25 cellular contexts compared by ENCODE assay signal in genomic region chr3:146757759-146758158, GRCh38.
"Had no signal": no experiment of that assay in that cellular context is flagged by ENCODE, and none has a peak within 500 bp of the region (broad histone marks: within the 10 kb centered on the region; RNA-seq: fewer than 3 reads in every experiment).

No MANE protein-coding gene starts in this region.

- H3K4me1 ChIP-seq: colonic mucosa, esophagus muscularis mucosa, esophagus squamous epithelium, foreskin keratinocyte, gastrocnemius medialis, gastroesophageal sphincter, heart left ventricle, heart right ventricle had no signal

- H3K27ac Mint-ChIP-seq: dendritic cell treated with granulocyte-macrophage colony-stimulating factor and Interleukin-4, amounts not matched to agents 40 ng/mL and 50 ng/mL, for 4 days; effector memory CD8-positive, alpha-beta T cell; endodermal cell had no signal

- H3K4me3 Mint-ChIP-seq: dendritic cell treated with granulocyte-macrophage colony-stimulating factor and Interleukin-4, amounts not matched to agents 40 ng/mL and 50 ng/mL, for 4 days; effector memory CD8-positive, alpha-beta T cell; endodermal cell had no signal

- H3K4me3 ChIP-seq: colonic mucosa, coronary artery, dorsolateral prefrontal cortex, esophagus muscularis mucosa, esophagus squamous epithelium, gastrocnemius medialis, gastroesophageal sphincter, heart left ventricle, heart right ventricle had no signal

- H3K4me1 Mint-ChIP-seq: endodermal cell had no signal

- ATAC-seq: effector memory CD8-positive, alpha-beta T cell; esophagus mucosa; foreskin keratinocyte; gastrocnemius medialis; gastroesophageal sphincter; heart left ventricle; heart right ventricle had no signal

- H3K36me3 ChIP-seq: colonic mucosa, esophagus muscularis mucosa, esophagus squamous epithelium, gastrocnemius medialis, gastroesophageal sphincter, heart left ventricle, heart right ventricle had no signal

- H3K27me3 ChIP-seq: colonic mucosa, dorsolateral prefrontal cortex, esophagus muscularis mucosa, esophagus squamous epithelium, foreskin keratinocyte, gastrocnemius medialis, gastroesophageal sphincter, heart left ventricle, heart right ventricle had no signal

- H3K9me3 Mint-ChIP-seq: endodermal cell had no signal

- H3K27ac ChIP-seq: colonic mucosa, coronary artery, dorsolateral prefrontal cortex, epithelial cell of prostate, esophagus muscularis mucosa, esophagus squamous epithelium, foreskin keratinocyte, gastrocnemius medialis, gastroesophageal sphincter, heart left ventricle, heart right ventricle had no signal

- DNase-seq: colonic mucosa; cortex of kidney; dermis blood vessel endothelial cell; dorsolateral prefrontal cortex; effector CD4-positive, alpha-beta T cell; effector CD8-positive, alpha-beta T cell; effector memory CD4-positive, alpha-beta T cell; effector memory CD8-positive, alpha-beta T cell; endodermal cell; erythroblast; esophagus squamous epithelium; foreskin fibroblast; foreskin keratinocyte; foreskin melanocyte; gastrocnemius medialis; glutamatergic neuron; head of caudate nucleus; heart left ventricle; heart right ventricle had no signal

- H3K9me3 ChIP-seq: colonic mucosa, esophagus muscularis mucosa, esophagus squamous epithelium, gastrocnemius medialis, gastroesophageal sphincter, heart left ventricle, heart right ventricle had no signal
